ENCODE assay signal across 23 cellular contexts in genomic region chr10:5932345-5932744, GRCh38. TPM values are rescaled to one million over a fixed set of nuclear protein-coding genes. Genes with fewer than 3 reads are reported as not detected.
A peak's percentile ranks its signal among the peaks of the same experiment; 100 is the strongest.
DNase-seq lines count a peak whose midpoint lies in the region; ATAC-seq, FAIRE-seq and TF ChIP-seq lines count a peak whose summit lies in the region.
"Had no signal": no experiment of that assay in that cellular context is flagged by ENCODE, and none has a peak within 500 bp of the region (broad histone marks: within the 10 kb centered on the region; RNA-seq: fewer than 3 reads in every experiment).

No MANE protein-coding gene starts in this region.

- no peaks in the 10 kb centered on the region for H3K9me3 ChIP-seq in left lung
- no peaks in the 10 kb centered on the region for H3K9me3 ChIP-seq in pancreas
- H3K9me3 ChIP-seq in aorta (ENCODE audit: control insufficient read depth, low read length) = no peaks in the 10 kb centered on the region
- H3K9me3 ChIP-seq: HAP-1 had no signal

- H3K27me3 Mint-ChIP-seq in activated T-cell treated with anti-CD3 and anti-CD28 coated beads, Interleukin-2, amount 50 U/mL, for 24 hours = no peaks in the 10 kb centered on the region
- no peaks in the 10 kb centered on the region for H3K27me3 Mint-ChIP-seq in activated T-cell treated with anti-CD3 and anti-CD28 coated beads, Interleukin-2, amount 50 U/mL, for 4 hours (ENCODE audit: low read depth)
- H3K27me3 Mint-ChIP-seq in MCF 10A (ENCODE audit: insufficient read depth, unreplicated experiment) = no peaks in the 10 kb centered on the region
- H3K27me3 Mint-ChIP-seq: B cell; CD4-positive, CD25-positive, alpha-beta regulatory T cell had no signal

- H3K4me1 Mint-ChIP-seq in activated T-cell treated with anti-CD3 and anti-CD28 coated beads, Interleukin-2, amount 50 U/mL, for 24 hours (ENCODE audit: low read depth) = no peaks in the 10 kb centered on the region
- H3K4me1 Mint-ChIP-seq in activated T-cell treated with anti-CD3 and anti-CD28 coated beads, Interleukin-2, amount 50 U/mL, for 4 hours (ENCODE audit: low read depth) = no peaks in the 10 kb centered on the region
- H3K4me1 Mint-ChIP-seq in MCF 10A (ENCODE audit: insufficient read depth, unreplicated experiment) = no peaks in the 10 kb centered on the region
- H3K4me1 Mint-ChIP-seq: B cell had no signal

- no TSS peak for BruUV-seq in MCF 10A (replicated peaks; lab: Mats Ljungman, UMichigan)

- H3K27me3 ChIP-seq in left lung (no peaks in the 10 kb centered on the region), pancreas (no peaks in the 10 kb centered on the region), aorta (ENCODE audit: control insufficient read depth in 1 of 2, insufficient read depth in 2 of 2, low read length in 1 of 2) (no peaks in the 10 kb centered on the region)

- intact Hi-C loops in left lung (cut with DNase I) = no loop called here
- intact Hi-C loops in pancreas (cut with DNase I) = no loop called here
- intact Hi-C loops in aorta (cut with DNase I) = no loop called here
- intact Hi-C loops in MCF 10A (cut with micrococcal nuclease) = no loop called here

- no peak for ATAC-seq in activated T-cell treated with anti-CD3 and anti-CD28 coated beads, Interleukin-2, amount 50 U/mL, for 4 hours
- peak; percentile 68 for ATAC-seq in left lung
- peak in 3 of 4 donors; percentile 33 to 72 (median 51) for ATAC-seq in pancreas
- peak; percentile 78 for ATAC-seq in aorta (ENCODE audit: low FRiP score)
- ATAC-seq: Right ventricle myocardium inferior had no signal

- H3K4me1 ChIP-seq in left lung (peaks cover 0 to 4% of the 10 kb centered on the region in 2 donors), pancreas (no peaks in the 10 kb centered on the region), aorta (ENCODE audit: control insufficient read depth in 1 of 2, insufficient read depth in 2 of 2, low read length in 2 of 2) (no peaks in the 10 kb centered on the region)
- H3K4me1 ChIP-seq: HAP-1 had no signal

- WGBS in pancreas, 2 donors = 84 to 89% methylated on average over 5 of the region's 5 CpGs
- WGBS in aorta, 2 donors = 69 to 75% methylated on average over 5 of the region's 5 CpGs

- POLR2A ChIA-PET in MCF 10A (lab: Yijun Ruan, JAX) = interaction anchor here (1.4 kb wide), 1 partner anchor 42 kb away, joined by 3 read pairs; the partner anchor contains the start of genes ANKRD16 and FBH1

- no peaks in the 10 kb centered on the region for H3K9me3 Mint-ChIP-seq in activated T-cell treated with anti-CD3 and anti-CD28 coated beads, Interleukin-2, amount 50 U/mL, for 24 hours
- no peaks in the 10 kb centered on the region for H3K9me3 Mint-ChIP-seq in activated T-cell treated with anti-CD3 and anti-CD28 coated beads, Interleukin-2, amount 50 U/mL, for 4 hours
- no peaks in the 10 kb centered on the region for H3K9me3 Mint-ChIP-seq in MCF 10A (ENCODE audit: unreplicated experiment)
- H3K9me3 Mint-ChIP-seq: CD4-positive, CD25-positive, alpha-beta regulatory T cell had no signal

- CTCF ChIA-PET in MCF 10A (lab: Yijun Ruan, JAX) = interaction anchor here (0.7 to 2.6 kb wide), 2 partner anchors 16 to 143 kb away, joined by 6 read pairs; no protein-coding TSS in a partner anchor

- peak overlapping the region; percentile 9 to 45 for H3K27ac ChIP-seq in left lung
- H3K27ac ChIP-seq in pancreas = no peak overlapping the region
- no peak overlapping the region for H3K27ac ChIP-seq in aorta (ENCODE audit: low read depth in 1 of 2, low read length in 2 of 2)
- H3K27ac ChIP-seq: 22Rv1, HL-60 had no signal

- peak overlapping the region; percentile 18 for H3K27ac Mint-ChIP-seq in activated T-cell treated with anti-CD3 and anti-CD28 coated beads, Interleukin-2, amount 50 U/mL, for 24 hours
- no peak overlapping the region for H3K27ac Mint-ChIP-seq in MCF 10A (ENCODE audit: low read depth, unreplicated experiment)
- H3K27ac Mint-ChIP-seq: B cell had no signal

- peaks cover 85% of the 10 kb centered on the region for H3K36me3 Mint-ChIP-seq in activated T-cell treated with anti-CD3 and anti-CD28 coated beads, Interleukin-2, amount 50 U/mL, for 24 hours (ENCODE audit: low read depth)
- peaks cover 23% of the 10 kb centered on the region for H3K36me3 Mint-ChIP-seq in activated T-cell treated with anti-CD3 and anti-CD28 coated beads, Interleukin-2, amount 50 U/mL, for 4 hours (ENCODE audit: insufficient read depth)
- peaks cover 83% of the 10 kb centered on the region for H3K36me3 Mint-ChIP-seq in MCF 10A (ENCODE audit: insufficient read depth, unreplicated experiment)

- H3K4me3 Mint-ChIP-seq in activated T-cell treated with anti-CD3 and anti-CD28 coated beads, Interleukin-2, amount 50 U/mL, for 24 hours = no peak overlapping the region
- H3K4me3 Mint-ChIP-seq in activated T-cell treated with anti-CD3 and anti-CD28 coated beads, Interleukin-2, amount 50 U/mL, for 4 hours = no peak overlapping the region
- no peak overlapping the region for H3K4me3 Mint-ChIP-seq in MCF 10A (ENCODE audit: unreplicated experiment)
- H3K4me3 Mint-ChIP-seq: B cell; CD4-positive, CD25-positive, alpha-beta regulatory T cell had no signal

- H3K36me3 ChIP-seq in left lung (peaks cover 0 to 91% of the 10 kb centered on the region in 2 donors), pancreas (peaks cover 4 to 47% (median 11%) of the 10 kb centered on the region in 3 donors), aorta (ENCODE audit: control insufficient read depth in 1 of 2, insufficient read depth in 2 of 2, low read length in 1 of 2) (peaks cover 9 to 13% of the 10 kb centered on the region in 2 donors)

- TF ChIP-seq CTCF in left lung (IDR thresholded peaks at IDR 0.05) (no peak), pancreas (IDR thresholded peaks at IDR 0.05) (no peak), MCF 10A (IDR thresholded peaks at IDR 0.05; ENCODE audit: unreplicated experiment) (no peak)

- H3K4me3 ChIP-seq in left lung = no peak overlapping the region
- no peak overlapping the region for H3K4me3 ChIP-seq in pancreas
- no peak overlapping the region for H3K4me3 ChIP-seq in aorta (ENCODE audit: low read length in 2 of 2)
- H3K4me3 ChIP-seq: HAP-1 had no signal

- no peak for DNase-seq in activated T-cell treated with anti-CD3 and anti-CD28 coated beads, Interleukin-2, amount 50 U/mL, for 24 hours
- DNase-seq in activated T-cell treated with anti-CD3 and anti-CD28 coated beads, Interleukin-2, amount 50 U/mL, for 4 hours = no peak
- DNase-seq in left lung (no peak), pancreas (peak in 1 of 6 donors; percentile 1), aorta (no peak), MCF 10A (ENCODE audit: unreplicated experiment) (no peak), GF-D8 (lab: John Stamatoyannopoulos, UW) (no peak)
- no peak for DNase-seq in activated CD4-positive, alpha-beta T cell treated with anti-CD3 and anti-CD28 coated beads, Interleukin-2, amount 50 U/mL, for 1 hour
- DNase-seq: CD4-positive, CD25-positive, alpha-beta regulatory T cell; COR-L47; DMS 273 treated with DMSO at 0.1 percent for 48 hours; DND-41; NCI-H1105; NCI-H2081 had no signal

- no peak for FAIRE-seq in pancreas (lab: Jason Lieb, UNC)
- FAIRE-seq: GM19239, HTR-8/SVneo, RCC 7860 had no signal

RNA-seq across cellular contexts. Expression of gene FBH1, which starts 42.3 kb away (rescaled TPM):
- total RNA-seq in activated T-cell treated with anti-CD3 and anti-CD28 coated beads, Interleukin-2, amount 50 U/mL, for 4 hours = 10 to 100 TPM; 61.2 to 67.9 (median 62.7) TPM
- total RNA-seq in left lung (10 to 100 TPM; 74.7 to 77.4 TPM), pancreas (10 to 100 TPM; 29.5 to 51.7 (median 35.2) TPM), aorta (100 to 1,000 TPM; 108 to 110 TPM), MCF 10A (2022) (61.8 and 70.5 TPM in 2 replicates)
- polyA plus RNA-seq in pancreas (10 to 100 TPM; 50.3 to 51.2 TPM), aorta (100 to 1,000 TPM in 1 of 2 donors, 10 to 100 TPM in 1; 36.9 to 101 TPM)

RNA-seq across cellular contexts. Expression of gene ANKRD16, which starts 42.7 kb away (rescaled TPM):
- 10 to 100 TPM in 2 of 3 donors, 1 to 10 TPM in 1; 9.6 to 11.9 (median 10.3) TPM for total RNA-seq in activated T-cell treated with anti-CD3 and anti-CD28 coated beads, Interleukin-2, amount 50 U/mL, for 4 hours
- 1 to 10 TPM; 4.4 to 4.5 TPM for total RNA-seq in left lung
- 1 to 10 TPM; 3.0 to 5.5 (median 4.1) TPM for total RNA-seq in pancreas
- 1 to 10 TPM; 5.0 to 5.1 TPM for polyA plus RNA-seq in pancreas
- total RNA-seq in aorta = 1 to 10 TPM; 4.6 to 8.8 TPM
- polyA plus RNA-seq in aorta = 1 to 10 TPM; 6.1 to 6.7 TPM
- 9.9 and 10.6 TPM in 2 replicates for total RNA-seq in MCF 10A (2022)

RNA-seq across cellular contexts. Expression of gene IL15RA, which starts 45.0 kb away (rescaled TPM):
- total RNA-seq in activated T-cell treated with anti-CD3 and anti-CD28 coated beads, Interleukin-2, amount 50 U/mL, for 4 hours = 10 to 100 TPM; 41.5 to 42.4 (median 41.9) TPM
- total RNA-seq in left lung (10 to 100 TPM; 14.7 to 46.2 TPM), pancreas (10 to 100 TPM in 3 of 6 donors, 1 to 10 TPM in 3; 6.9 to 14.3 (median 11.0) TPM), aorta (10 to 100 TPM; 19.0 to 21.2 TPM), MCF 10A (2022) (6.0 and 7.9 TPM in 2 replicates)
- polyA plus RNA-seq in pancreas (10 to 100 TPM in 1 of 2 donors, 1 to 10 TPM in 1; 10.0 to 12.2 TPM), aorta (10 to 100 TPM in 1 of 2 donors, 1 to 10 TPM in 1; 6.0 to 23.9 TPM)
- total RNA-seq: G401 had no signal

Comparison
In these comparisons a context has a peak if more than half of its experiments do, and no peak if none do; other contexts are left out.
1. ATAC-seq: peak in left lung (single experiment), pancreas (3 of 4) and aorta (single experiment); none in activated T-cell treated with anti-CD3 and anti-CD28 coated beads, Interleukin-2, amount 50 U/mL, for 4 hours (0 of 2).
2. H3K27ac ChIP-seq: peak in left lung (2 of 2); none in pancreas (0 of 4) and aorta (0 of 2).